7 cellular contexts compared by ENCODE assay signal in the genomic region with DNA sequence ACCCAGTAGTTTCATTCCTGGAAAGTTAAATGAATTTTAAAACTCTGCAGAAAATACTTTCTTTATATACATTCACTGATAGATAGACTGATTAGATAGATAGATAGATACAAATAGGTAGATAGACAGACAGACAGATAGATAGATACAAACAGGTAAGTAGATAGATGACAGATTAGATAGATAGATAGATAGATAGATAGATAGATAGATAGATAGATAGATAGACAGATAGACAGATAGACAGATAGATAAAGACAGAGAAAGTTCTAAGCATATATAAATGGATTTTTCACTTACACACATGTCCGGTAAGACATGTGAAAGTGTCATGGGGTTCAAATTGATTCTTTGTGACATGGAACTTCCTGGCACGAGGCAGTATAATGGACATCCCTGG.
"Had no signal": no experiment of that assay in that cellular context is flagged by ENCODE, and none has a peak within 500 bp of the region (broad histone marks: within the 10 kb centered on the region; RNA-seq: fewer than 3 reads in every experiment).

No MANE protein-coding gene starts in this region.

- H3K9ac ChIP-seq: KMS-11 had no signal

- ATAC-seq: HepG2 had no signal

- FAIRE-seq: HepG2, HTR-8/SVneo had no signal

- DNase-seq: IMR-90, KBM-7, KG1 had no signal

- H3K27ac ChIP-seq: HL-60, KMS-11 had no signal

- H3K4me2 ChIP-seq: KMS-11 had no signal
